ENCODE assay signal across 18 cellular contexts in the genomic region with DNA sequence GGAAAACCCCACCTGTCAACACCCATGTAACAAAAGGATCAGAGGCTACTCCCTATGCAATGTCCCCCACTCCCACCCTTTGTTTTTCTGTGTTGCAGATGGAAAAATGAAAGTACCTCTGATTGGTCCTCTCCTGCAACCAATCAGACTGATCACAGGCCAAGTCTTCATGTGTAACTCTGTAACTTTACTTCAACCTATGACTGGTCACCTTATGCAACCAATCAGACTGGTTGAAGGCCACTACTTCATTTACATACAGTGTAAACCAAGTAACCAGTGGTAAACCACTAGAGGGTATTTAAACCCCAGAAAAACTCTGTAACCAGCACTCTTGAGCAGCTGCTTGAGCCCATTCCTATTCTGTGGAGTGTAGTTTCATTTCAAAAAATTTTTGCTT.
"Had no signal": no experiment of that assay in that cellular context is flagged by ENCODE, and none has a peak within 500 bp of the region (broad histone marks: within the 10 kb centered on the region; RNA-seq: fewer than 3 reads in every experiment).

No MANE protein-coding gene starts in this region.

- H3K27me3 ChIP-seq: cardiac muscle cell, esophagus muscularis mucosa had no signal

- H3K4me1 ChIP-seq: esophagus muscularis mucosa had no signal

- H3K36me3 ChIP-seq: cardiac muscle cell, esophagus muscularis mucosa had no signal

- H3K4me1 Mint-ChIP-seq: activated naive CD8-positive, alpha-beta T cell treated with anti-CD3 and anti-CD28 coated beads for 36 hours; natural killer cell had no signal

- ATAC-seq: activated CD8-positive, alpha-beta T cell treated with anti-CD3 and anti-CD28 coated beads for 36 hours; activated T-helper 17 cell treated with anti-CD3 and anti-CD28 coated beads, Interleukin-2, amount 50 U/mL, for 72 hours; left cardiac atrium; natural killer cell had no signal

- H3K9me3 ChIP-seq: esophagus muscularis mucosa had no signal

- H3K4me3 Mint-ChIP-seq: activated CD8-positive, alpha-beta T cell treated with anti-CD3 and anti-CD28 coated beads for 36 hours; activated naive CD8-positive, alpha-beta T cell treated with anti-CD3 and anti-CD28 coated beads for 36 hours; activated T-helper 17 cell treated with anti-CD3 and anti-CD28 coated beads, Interleukin-2, amount 50 U/mL, for 72 hours; natural killer cell had no signal

- H3K27me3 Mint-ChIP-seq: activated CD8-positive, alpha-beta T cell treated with anti-CD3 and anti-CD28 coated beads for 36 hours; activated naive CD8-positive, alpha-beta T cell treated with anti-CD3 and anti-CD28 coated beads for 36 hours; activated T-helper 17 cell treated with anti-CD3 and anti-CD28 coated beads, Interleukin-2, amount 50 U/mL, for 72 hours had no signal

- H3K27ac ChIP-seq: cardiac muscle cell, esophagus muscularis mucosa had no signal

- H3K27ac Mint-ChIP-seq: activated CD8-positive, alpha-beta T cell treated with anti-CD3 and anti-CD28 coated beads for 36 hours; activated naive CD8-positive, alpha-beta T cell treated with anti-CD3 and anti-CD28 coated beads for 36 hours; activated T-helper 17 cell treated with anti-CD3 and anti-CD28 coated beads, Interleukin-2, amount 50 U/mL, for 72 hours; natural killer cell had no signal

- DNase-seq: activated CD4-positive, alpha-beta T cell treated with anti-CD3 and anti-CD28 coated beads for 48 hours; activated CD4-positive, CD25-positive, alpha-beta regulatory T cell; activated CD8-positive, alpha-beta T cell treated with anti-CD3 and anti-CD28 coated beads for 36 hours; activated naive CD4-positive, alpha-beta T cell; activated naive CD8-positive, alpha-beta T cell treated with anti-CD3 and anti-CD28 coated beads for 36 hours; activated T-cell treated with anti-CD3 and anti-CD28 coated beads, Interleukin-2, amount 50 U/mL, for 1 hour; amniotic stem cell; dermis blood vessel endothelial cell; effector memory CD4-positive, alpha-beta T cell; left cardiac atrium; natural killer cell; nucleus accumbens; posterior cingulate gyrus; stimulated activated CD8-positive, alpha-beta memory T cell treated with anti-CD3 and anti-CD28 coated beads, Interleukin-4, amount 100 ng/mL, for 48 hours; stimulated activated naive CD4-positive, alpha-beta T cell had no signal

- H3K4me3 ChIP-seq: cardiac muscle cell, esophagus muscularis mucosa had no signal

- H3K36me3 Mint-ChIP-seq: activated naive CD8-positive, alpha-beta T cell treated with anti-CD3 and anti-CD28 coated beads for 36 hours; natural killer cell had no signal
